11 cellular contexts compared by ENCODE assay signal in the genomic region with DNA sequence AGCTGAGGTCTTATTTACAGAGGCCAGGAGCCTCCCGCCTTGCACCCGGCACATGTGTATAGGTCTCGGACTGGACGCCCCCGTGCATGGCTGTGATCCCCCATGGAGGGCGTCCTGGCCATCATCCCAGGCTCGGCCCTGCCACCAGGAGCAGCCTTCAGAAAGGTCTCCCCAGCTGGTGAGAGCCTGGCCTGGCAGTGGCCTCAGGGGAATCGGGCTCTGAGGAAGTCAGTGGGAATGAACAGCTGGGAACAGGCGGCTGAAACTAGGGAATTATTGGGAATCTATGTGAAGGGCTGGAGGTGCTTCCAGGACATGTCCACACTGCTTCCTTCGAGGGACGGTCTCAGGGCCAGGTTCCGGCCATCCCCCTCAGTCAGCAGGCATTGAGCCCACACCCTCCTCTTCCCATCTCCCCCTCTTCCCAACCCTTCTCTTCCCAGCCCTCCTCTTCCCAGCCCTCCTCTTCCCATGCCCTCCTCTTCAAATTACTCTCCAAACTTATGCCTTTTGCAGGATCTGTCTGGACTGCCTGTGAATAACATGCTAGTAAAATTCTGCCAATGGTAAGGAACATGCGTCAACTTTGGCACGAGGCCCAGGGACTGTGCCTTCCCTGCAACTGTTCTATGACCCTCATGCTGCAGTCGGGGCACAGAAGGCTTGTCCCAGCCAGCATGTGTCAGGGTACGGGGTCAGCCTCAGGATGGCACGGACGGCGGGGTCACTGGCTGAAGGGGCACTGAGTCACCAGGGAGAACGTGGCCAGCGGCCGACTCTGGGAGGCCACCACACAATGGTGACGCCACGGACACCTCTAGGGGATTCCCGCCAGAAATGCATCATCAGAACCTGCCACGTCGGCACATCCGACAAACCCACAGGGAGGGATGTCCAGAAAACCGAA. TPM values are rescaled to one million over a fixed set of nuclear protein-coding genes. Genes with fewer than 3 reads are reported as not detected.
A peak's percentile ranks its signal among the peaks of the same experiment; 100 is the strongest.
DNase-seq lines count a peak whose midpoint lies in the region; ATAC-seq and TF ChIP-seq lines count a peak whose summit lies in the region.
"Had no signal": no experiment of that assay in that cellular context is flagged by ENCODE, and none has a peak within 500 bp of the region (broad histone marks: within the 10 kb centered on the region; RNA-seq: fewer than 3 reads in every experiment).

No MANE protein-coding gene starts in this region.

- no peak overlapping the region for H3K4me3 Mint-ChIP-seq in activated naive CD4-positive, alpha-beta T cell treated with anti-CD3 and anti-CD28 coated beads for 36 hours

- in situ Hi-C loops in transverse colon (cut with MboI; ENCODE audit: low pct_ligation_motif_present in 1 of 4, low pct_unique_long_range_greater_than_20kb in 1 of 4, low sequenced_read_pairs in 3 of 4) = no loop called here

- intact Hi-C loops in activated naive CD4-positive, alpha-beta T cell treated with anti-CD3 and anti-CD28 coated beads for 36 hours (cut with micrococcal nuclease) = no loop called here
- intact Hi-C loops in transverse colon (cut with DNase I; ENCODE audit: low total_unique reads) = no loop called here

- no peak for TF ChIP-seq EP300 in transverse colon (IDR thresholded peaks at IDR 0.05; ENCODE audit: low read depth)

- H3K4me1 ChIP-seq in transverse colon = peaks cover 0 to 5% (median 1%) of the 10 kb centered on the region in 4 donors

- CTCF ChIA-PET in activated naive CD4-positive, alpha-beta T cell treated with anti-CD3 and anti-CD28 coated beads for 36 hours (lab: Charles Lee) = no interaction called here

- no peaks in the 10 kb centered on the region for H3K27me3 Mint-ChIP-seq in activated naive CD4-positive, alpha-beta T cell treated with anti-CD3 and anti-CD28 coated beads for 36 hours (ENCODE audit: low read depth)

- no peak for DNase-seq in activated naive CD4-positive, alpha-beta T cell treated with anti-CD3 and anti-CD28 coated beads for 36 hours
- DNase-seq in activated naive CD4-positive, alpha-beta T cell treated with anti-CD3 and anti-CD28 coated beads, Interleukin-2, amount 50 U/mL, for 16 hours = no peak
- DNase-seq in cardiac fibroblast (ENCODE audit: low read depth in 2 of 2) (peak; percentile 69 to 94), lung microvascular endothelial cell (ENCODE audit: low read depth in 2 of 2) (peak; percentile 68 to 91), transverse colon (peak; percentile 33), GM19238 (ENCODE audit: insufficient read length, low spot score) (no peak), left lobe of liver (ENCODE audit: low spot score) (no peak)

- no peaks in the 10 kb centered on the region for H3K4me1 Mint-ChIP-seq in activated naive CD4-positive, alpha-beta T cell treated with anti-CD3 and anti-CD28 coated beads for 36 hours (ENCODE audit: low read depth)

- H3K9me3 Mint-ChIP-seq in activated naive CD4-positive, alpha-beta T cell treated with anti-CD3 and anti-CD28 coated beads for 36 hours = no peaks in the 10 kb centered on the region
- H3K9me3 Mint-ChIP-seq: activated T-helper 2 cell treated with anti-CD3 and anti-CD28 coated beads, Interferon-gamma antibody, Interleukin-2, Interleukin-4, amounts not matched to agents 10 μg/mL and 5 μg/mL and 100 μg/mL, durations not matched to agents 14 hours and 24 hours and 36 hours had no signal

- no peak for ATAC-seq in HG02759 (IDR thresholded peaks at IDR 0.05; ENCODE audit: unreplicated experiment)
- ATAC-seq in left lobe of liver = no peak

- H3K36me3 Mint-ChIP-seq in activated naive CD4-positive, alpha-beta T cell treated with anti-CD3 and anti-CD28 coated beads for 36 hours (ENCODE audit: low read depth) = peaks cover 12% of the 10 kb centered on the region

- 65 to 90% methylated on average over 2 to 25 of the region's 29 CpGs for WGBS in transverse colon (ENCODE audit: low coverage in 1 of 2), 2 donors

- H3K27ac Mint-ChIP-seq in activated naive CD4-positive, alpha-beta T cell treated with anti-CD3 and anti-CD28 coated beads for 36 hours = peak overlapping the region; percentile 21
- H3K27ac Mint-ChIP-seq: activated T-helper 2 cell treated with anti-CD3 and anti-CD28 coated beads, Interferon-gamma antibody, Interleukin-2, Interleukin-4, amounts not matched to agents 10 μg/mL and 5 μg/mL and 100 μg/mL, durations not matched to agents 14 hours and 24 hours and 36 hours had no signal

- no peaks in the 10 kb centered on the region for H3K27me3 ChIP-seq in transverse colon
- H3K27me3 ChIP-seq: hepatocyte had no signal

- TF ChIP-seq CTCF in cardiac fibroblast (IDR thresholded peaks at IDR 0.05; ENCODE audit: low read depth, low read length) (no peak), transverse colon (IDR thresholded peaks at IDR 0.05) (no peak)

- H3K27ac ChIP-seq in transverse colon = peak overlapping the region; percentile 36 to 55 (median 49)
- H3K27ac ChIP-seq: C4-2B, hepatocyte had no signal

- no peaks in the 10 kb centered on the region for H3K9me3 ChIP-seq in transverse colon

- H3K4me3 ChIP-seq in cardiac fibroblast (replicated peaks in 1 of 2; ENCODE audit: low read depth in 2 of 2, low read length in 2 of 2) (no peak overlapping the region), transverse colon (no peak overlapping the region)
- H3K4me3 ChIP-seq: hepatocyte had no signal

- TF ChIP-seq POLR2A in transverse colon (IDR thresholded peaks at IDR 0.05) = no peak

- no peaks in the 10 kb centered on the region for H3K36me3 ChIP-seq in transverse colon

RNA-seq across cellular contexts. Expression of gene C13orf46, which starts 24.2 kb away (rescaled TPM):
- total RNA-seq in activated naive CD4-positive, alpha-beta T cell treated with anti-CD3 and anti-CD28 coated beads for 36 hours = 1 to 10 TPM; 1.7 to 1.8 TPM
- total RNA-seq in lung microvascular endothelial cell (under 0.01 and 0.20 TPM in 2 replicates), transverse colon (10 to 100 TPM in 1 of 4 donors, 1 to 10 TPM in 1, under 1 TPM in 1, not detected in 1; 0.41 to 77.4 (median 1.1) TPM), left lobe of liver (1.1 TPM)

Comparison
In these comparisons a context has a peak if more than half of its experiments do, and no peak if none do; other contexts are left out.
1. DNase-seq: peak in cardiac fibroblast (2 of 2), lung microvascular endothelial cell (2 of 2) and transverse colon (single experiment); none in activated naive CD4-positive, alpha-beta T cell treated with anti-CD3 and anti-CD28 coated beads for 36 hours (single experiment), activated naive CD4-positive, alpha-beta T cell treated with anti-CD3 and anti-CD28 coated beads, Interleukin-2, amount 50 U/mL, for 16 hours (single experiment), GM19238 (single experiment) and left lobe of liver (single experiment).